21 cellular contexts compared by ENCODE assay signal in the genomic region with DNA sequence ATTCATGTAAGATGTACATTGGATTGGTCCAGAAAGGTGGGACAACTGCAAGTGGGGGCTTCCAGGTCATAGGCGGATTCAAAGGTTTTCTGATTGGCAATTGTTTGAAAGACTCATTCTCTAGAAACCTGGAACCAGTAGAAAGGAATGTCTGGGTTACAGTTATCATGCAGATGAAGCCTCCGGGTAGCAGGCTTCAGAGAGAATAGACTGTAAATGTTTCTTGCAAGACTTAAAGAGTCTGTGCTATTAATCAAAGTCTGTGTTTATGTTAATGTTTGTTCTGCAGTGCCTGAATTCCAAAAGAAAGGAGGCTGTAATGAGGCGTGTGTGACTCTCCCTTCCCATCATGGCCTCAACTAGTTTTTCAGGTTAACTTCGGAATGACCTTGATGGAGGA. TPM values are rescaled to one million over a fixed set of nuclear protein-coding genes. Genes with fewer than 3 reads are reported as not detected.
DNase-seq lines count a peak whose midpoint lies in the region; ATAC-seq and TF ChIP-seq lines count a peak whose summit lies in the region.
"Had no signal": no experiment of that assay in that cellular context is flagged by ENCODE, and none has a peak within 500 bp of the region (broad histone marks: within the 10 kb centered on the region; RNA-seq: fewer than 3 reads in every experiment).

No MANE protein-coding gene starts in this region.

- no peaks in the 10 kb centered on the region for H3K27me3 ChIP-seq in endodermal cell (ENCODE audit: control insufficient read depth, insufficient read depth, low read length, poor library complexity, severe bottlenecking)
- H3K27me3 ChIP-seq: Peyer's patch, SJSA1 had no signal

- ATAC-seq in GM21367 (IDR thresholded peaks at IDR 0.05; ENCODE audit: unreplicated experiment) (no peak), sciatic nerve (no peak), SK-N-SH treated with all-trans-retinoic acid at 6 μM for 48 hours (no peak)

- no peaks in the 10 kb centered on the region for H3K4me1 ChIP-seq in endodermal cell (ENCODE audit: control insufficient read depth, insufficient read depth, low read length)
- H3K4me1 ChIP-seq: Peyer's patch, SJSA1 had no signal

- TF ChIP-seq CTCF in endodermal cell (conservative IDR thresholded peaks at IDR 0.05): no peak

- H3K4me1 Mint-ChIP-seq in endodermal cell: peaks cover 22% of the 10 kb centered on the region
- H3K4me1 Mint-ChIP-seq: CD14-positive monocyte, IgD-negative memory B cell had no signal

- peak; percentile 54 for DNase-seq in NCI-H226
- DNase-seq in endodermal cell: peak; percentile 54
- peak; percentile 57 for DNase-seq in islet precursor cell
- no peak for DNase-seq in cardiac septum (ENCODE audit: low spot score)
- DNase-seq in sciatic nerve (ENCODE audit: low spot score): no peak
- DNase-seq: AML-193, DND-41, Karpas-422, NCI-H1417 treated with DMSO at 0.1 percent for 48 hours, NCI-H2029, NCI-H2171, NCI-H446, NCI-H69, Peyer's patch had no signal

- no peak overlapping the region for H3K27ac Mint-ChIP-seq in endodermal cell
- H3K27ac Mint-ChIP-seq: CD14-positive monocyte, IgD-negative memory B cell had no signal

- no peak overlapping the region for H3K4me3 Mint-ChIP-seq in endodermal cell
- H3K4me3 Mint-ChIP-seq: CD14-positive monocyte, IgD-negative memory B cell had no signal

- H3K36me3 ChIP-seq in endodermal cell (ENCODE audit: control insufficient read depth, insufficient read depth, low read length): no peaks in the 10 kb centered on the region
- H3K36me3 ChIP-seq: Peyer's patch, SJSA1 had no signal

- 63 to 80% methylated on average over 2 to 4 of the region's 4 CpGs for WGBS in endodermal cell (ENCODE audit: insufficient coverage in 1 of 2, insufficient read length in 1 of 2), 2 experiments

- H3K4me3 ChIP-seq in endodermal cell (ENCODE audit: low read length): no peak overlapping the region
- H3K4me3 ChIP-seq: Peyer's patch, SJSA1 had no signal

- peaks cover under 1% of the 10 kb centered on the region for H3K9me3 Mint-ChIP-seq in endodermal cell

- peak overlapping the region; percentile 7 for H3K27ac ChIP-seq in endodermal cell (ENCODE audit: low read depth, low read length)
- H3K27ac ChIP-seq: Peyer's patch, SJSA1 had no signal

- H3K27me3 Mint-ChIP-seq in endodermal cell (ENCODE audit: insufficient read depth): no peaks in the 10 kb centered on the region

- H3K9me3 ChIP-seq in endodermal cell (ENCODE audit: control insufficient read depth, low read length): no peaks in the 10 kb centered on the region
- H3K9me3 ChIP-seq: Peyer's patch, SJSA1 had no signal

- H3K36me3 Mint-ChIP-seq in endodermal cell (ENCODE audit: low read depth): peaks cover 3% of the 10 kb centered on the region
- H3K36me3 Mint-ChIP-seq: CD14-positive monocyte, IgD-negative memory B cell had no signal

- intact Hi-C loops in cardiac septum (cut with DNase I) (no loop called here), sciatic nerve (cut with DNase I) (no loop called here)

- H3K9ac ChIP-seq in endodermal cell (ENCODE audit: extremely low read depth, low read length, poor library complexity, severe bottlenecking): no peak overlapping the region

TF ChIP-seq in SK-N-SH treated with all-trans-retinoic acid at 6 μM for 48 hours, 23 proteins besides CTCF, POLR2A, EP300 and RAD21:
- TF ChIP-seq ZNF565 (CRISPR knock-in tag; conservative IDR thresholded peaks at IDR 0.05; ENCODE audit: low read depth) (no peak), ESRRG (CRISPR knock-in tag; IDR thresholded peaks at IDR 0.05) (no peak), ARNTL (CRISPR knock-in tag; IDR thresholded peaks at IDR 0.05; ENCODE audit: borderline replicate concordance, low read depth) (no peak), OSR1 (CRISPR knock-in tag; IDR thresholded peaks at IDR 0.05) (no peak), CSDC2 (CRISPR knock-in tag; IDR thresholded peaks at IDR 0.05) (no peak), TOX (CRISPR knock-in tag; IDR thresholded peaks at IDR 0.05; ENCODE audit: borderline replicate concordance) (no peak), ZNF8 (CRISPR knock-in tag; IDR thresholded peaks at IDR 0.05) (no peak), GLIS3 (CRISPR knock-in tag; IDR thresholded peaks at IDR 0.05) (no peak), SNAI2 (CRISPR knock-in tag; IDR thresholded peaks at IDR 0.05) (no peak)
TF ChIP-seq in SK-N-SH treated with all-trans-retinoic acid at 6 μM for 48 hours: peak in this region for 0.

RNA-seq across cellular contexts. Expression of a gene that starts 43.9 kb away (rescaled TPM):
- total RNA-seq in endodermal cell (under 1 TPM in 1 of 2 donors, not detected in 1; 0.69 TPM), cardiac septum (not detected), sciatic nerve (not detected)
- not detected for polyA plus RNA-seq in endodermal cell (2013, experiment 1 of 2)
- not detected for polyA plus RNA-seq in endodermal cell (2013, experiment 2 of 2)
- total RNA-seq: HT-29, MCF 10A, Peyer's patch, SJSA1 had no signal
- polyA plus RNA-seq: CD14-positive monocyte, IgD-negative memory B cell had no signal

Comparison
In these comparisons a context has a peak if more than half of its experiments do, and no peak if none do; other contexts are left out.
1. DNase-seq: peak in NCI-H226 (single experiment), endodermal cell (single experiment) and islet precursor cell (single experiment); none in cardiac septum (single experiment) and sciatic nerve (single experiment).